Comparison of ENCODE assay signal across 14 cellular contexts in the genomic region with DNA sequence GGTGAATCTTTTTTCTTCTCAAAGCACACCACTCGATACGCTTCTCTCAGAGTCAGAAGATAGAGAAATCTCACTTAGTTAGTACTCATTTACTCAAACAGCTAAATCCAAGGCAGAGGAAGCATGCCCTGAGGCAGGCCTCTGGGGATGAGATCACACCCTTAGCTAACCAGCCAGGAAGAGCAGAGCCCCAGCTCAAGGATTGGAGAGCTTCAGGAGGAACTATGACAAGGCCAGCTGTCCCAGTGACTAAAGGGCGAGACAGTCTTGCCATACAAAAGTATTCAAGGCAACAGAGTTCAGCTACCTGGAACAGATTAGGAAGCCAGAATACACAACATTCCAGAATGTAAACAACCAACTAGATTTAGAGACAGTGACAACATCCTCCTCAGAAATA.
"Had no signal": no experiment of that assay in that cellular context is flagged by ENCODE, and none has a peak within 500 bp of the region (broad histone marks: within the 10 kb centered on the region; RNA-seq: fewer than 3 reads in every experiment).

No MANE protein-coding gene starts in this region.

- H3K27ac ChIP-seq: left lung, right lobe of liver, transverse colon had no signal

- H3K4me1 ChIP-seq: left lung, right lobe of liver, transverse colon had no signal

- H3K36me3 ChIP-seq: left lung, right lobe of liver, transverse colon had no signal

- FAIRE-seq: islet of Langerhans had no signal

- H3K9me3 ChIP-seq: right lobe of liver, transverse colon had no signal

- ATAC-seq: activated T-helper 17 cell treated with anti-CD3 and anti-CD28 coated beads, Interleukin-2, amount 50 U/mL, for 72 hours; left lung; natural killer cell; right lobe of liver; stimulated activated naive CD8-positive, alpha-beta T cell treated with anti-CD3 and anti-CD28 coated beads, Interleukin-15, Interleukin-2, amounts not matched to agents 100 U/mL and 50 U/mL, for 24 hours had no signal

- DNase-seq: activated CD4-positive, alpha-beta T cell treated with anti-CD3 and anti-CD28 coated beads, Interleukin-2, amount 50 U/mL, for 4 hours; activated CD4-positive, CD25-positive, alpha-beta regulatory T cell treated with anti-CD3 and anti-CD28 coated beads, Interleukin-2, amount 50 U/mL, for 72 hours; activated naive CD4-positive, alpha-beta T cell treated with Interleukin-2 at 50 U/mL for 16 hours; anterior cingulate cortex; erythroblast; left lung; natural killer cell; nucleus accumbens; posterior cingulate gyrus; right lobe of liver; stimulated activated naive CD8-positive, alpha-beta T cell treated with anti-CD3 and anti-CD28 coated beads, Interleukin-15, Interleukin-2, amounts not matched to agents 100 U/mL and 50 U/mL, for 24 hours; transverse colon had no signal

- H3K27me3 ChIP-seq: left lung, right lobe of liver, transverse colon had no signal

- H3K4me3 ChIP-seq: left lung, right lobe of liver, transverse colon had no signal
